16 cellular contexts compared by ENCODE assay signal in the genomic region with DNA sequence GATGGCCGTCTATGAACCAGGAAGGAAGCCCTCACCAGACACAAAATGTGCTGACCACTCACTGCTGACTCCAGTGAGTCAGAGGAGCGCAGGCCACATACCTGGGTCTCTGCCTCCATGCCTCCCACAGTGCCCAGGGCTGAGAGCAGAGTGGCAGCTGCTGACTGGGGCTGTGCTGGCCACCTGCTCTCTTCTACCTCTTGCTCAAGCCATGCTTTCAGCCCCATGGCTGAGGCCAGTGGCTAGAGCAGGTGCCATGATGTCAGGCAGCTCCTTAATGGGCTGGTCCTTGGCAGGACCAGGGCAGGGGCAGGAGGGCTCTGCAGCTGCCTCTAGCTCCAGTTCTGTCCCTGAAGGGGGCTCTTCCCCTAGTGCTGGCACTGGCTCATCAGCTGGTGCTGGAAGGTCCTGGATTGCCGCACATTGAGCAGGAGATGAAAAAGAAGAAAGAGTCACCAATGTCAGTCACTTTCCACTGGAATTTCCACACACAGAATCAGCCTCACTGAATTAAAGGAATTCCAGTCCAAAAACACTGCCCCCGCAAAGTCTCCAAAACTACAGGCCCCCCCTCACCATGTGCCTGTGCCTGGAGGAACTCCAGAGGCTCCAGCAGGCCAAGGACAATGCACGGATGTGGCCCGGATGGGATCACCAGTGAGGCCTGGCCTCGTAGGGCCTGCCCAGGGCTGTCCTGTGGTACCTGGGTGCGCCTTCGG.
"Had no signal": no experiment of that assay in that cellular context is flagged by ENCODE, and none has a peak within 500 bp of the region (broad histone marks: within the 10 kb centered on the region; RNA-seq: fewer than 3 reads in every experiment).

No MANE protein-coding gene starts in this region.

- H3K27me3 ChIP-seq: foreskin keratinocyte, thyroid gland had no signal

- H3K4me1 ChIP-seq: foreskin keratinocyte, lower lobe of right lung, parathyroid adenoma, thyroid gland had no signal

- ATAC-seq: foreskin keratinocyte had no signal

- H3K9ac ChIP-seq: parathyroid adenoma had no signal

- H3K36me3 Mint-ChIP-seq: activated naive CD8-positive, alpha-beta T cell; mesothelial cell of epicardium had no signal

- H3K36me3 ChIP-seq: lower lobe of right lung, thyroid gland, WERI-Rb-1 had no signal

- H3K4me1 Mint-ChIP-seq: neural crest cell had no signal

- H3K4me3 Mint-ChIP-seq: activated naive CD8-positive, alpha-beta T cell; activated T-helper 1 cell treated with anti-CD3 and anti-CD28 coated beads, Interleukin-12 subunit alpha, Interleukin-12 subunit beta, Interleukin-2, Interleukin-4 antibody, amounts not matched to agents 30 ng/mL and 10 ng/mL and 1 ng/mL, durations not matched to agents 14 hours and 24 hours and 36 hours; mesothelial cell of epicardium; neural crest cell had no signal

- H3K79me2 ChIP-seq: parathyroid adenoma had no signal

- H3K9me3 ChIP-seq: lower lobe of right lung, thyroid gland had no signal

- H3K27me3 Mint-ChIP-seq: activated naive CD8-positive, alpha-beta T cell had no signal

- H3K27ac ChIP-seq: foreskin keratinocyte, lower lobe of right lung, parathyroid adenoma, thyroid gland, WERI-Rb-1 had no signal

- H3K9me3 Mint-ChIP-seq: activated T-helper 1 cell treated with anti-CD3 and anti-CD28 coated beads, Interleukin-12 subunit alpha, Interleukin-12 subunit beta, Interleukin-2, Interleukin-4 antibody, amounts not matched to agents 30 ng/mL and 10 ng/mL and 1 ng/mL, durations not matched to agents 14 hours and 24 hours and 36 hours; mesothelial cell of epicardium; neural crest cell had no signal

- H2AFZ ChIP-seq: parathyroid adenoma had no signal

- H3K4me3 ChIP-seq: lower lobe of right lung, thyroid gland had no signal

- DNase-seq: activated CD4-positive, alpha-beta T cell treated with anti-CD3 and anti-CD28 coated beads, Interleukin-2, amount 50 U/mL, for 4 hours; activated T-cell treated with anti-CD3 and anti-CD28 coated beads for 4 hours; foreskin keratinocyte; glutamatergic neuron; hippocampal formation; lower lobe of right lung; stimulated activated naive CD4-positive, alpha-beta T cell; SW 1271; T-helper 2 cell; thyroid gland; WERI-Rb-1 had no signal

- H3K27ac Mint-ChIP-seq: activated naive CD8-positive, alpha-beta T cell; activated T-helper 1 cell treated with anti-CD3 and anti-CD28 coated beads, Interleukin-12 subunit alpha, Interleukin-12 subunit beta, Interleukin-2, Interleukin-4 antibody, amounts not matched to agents 30 ng/mL and 10 ng/mL and 1 ng/mL, durations not matched to agents 14 hours and 24 hours and 36 hours; mesothelial cell of epicardium had no signal
